In the genomic region with DNA sequence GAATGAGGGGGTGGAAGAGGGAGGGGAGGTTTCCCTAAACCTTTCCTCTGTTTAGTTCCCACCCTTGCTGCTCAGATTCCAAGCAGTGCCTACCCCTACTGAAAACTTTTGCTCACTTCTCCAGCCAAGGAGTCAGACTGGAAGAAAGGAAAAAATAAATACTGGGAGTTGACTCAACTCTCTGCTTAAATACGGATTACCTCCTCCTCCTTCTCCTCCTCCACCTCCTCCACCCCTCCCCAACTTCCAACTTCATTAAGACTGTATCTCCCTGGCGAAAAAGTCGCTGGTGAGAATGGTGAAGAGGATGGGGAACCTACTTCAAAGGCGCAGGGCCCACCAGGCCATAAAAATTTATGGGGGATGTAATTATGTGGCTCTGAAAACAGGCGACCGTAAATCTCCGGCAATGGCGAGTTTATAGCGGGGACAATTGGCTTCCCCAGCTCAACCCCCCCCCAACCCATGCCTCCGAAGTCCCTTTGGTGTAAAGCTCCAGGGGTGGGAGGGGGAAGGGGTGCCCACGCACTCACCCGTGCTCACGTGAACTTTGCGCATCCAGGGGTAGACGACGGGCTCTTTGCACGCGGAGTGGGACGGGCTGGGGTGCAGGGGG, we compare ENCODE assay signal across 8 cellular contexts. TPM values are rescaled to one million over a fixed set of nuclear protein-coding genes. Genes with fewer than 3 reads are reported as not detected.
DNase-seq lines count a peak whose midpoint lies in the region; ATAC-seq, FAIRE-seq and TF ChIP-seq lines count a peak whose summit lies in the region.

No MANE protein-coding gene starts in this region.

- H3K4me1 Mint-ChIP-seq in GM23338: peaks cover 31% of the 10 kb centered on the region

- WGBS in spleen, 5 donors: 2 to 4% (median 3%) methylated on average over 10 to 19 of the region's 19 CpGs
- 3 to 4% methylated on average over 15 to 19 of the region's 19 CpGs for WGBS in pancreas, 2 donors

- no peaks in the 10 kb centered on the region for H3K79me2 ChIP-seq in GM23338 (replicated peaks; ENCODE audit: insufficient read depth)

- H2AFZ ChIP-seq in GM23338: no peak overlapping the region

- intact Hi-C loops in spleen (cut with DNase I; ENCODE audit: low total_unique reads): no loop called here
- intact Hi-C loops in pancreas (cut with DNase I): no loop called here

- H3K27me3 Mint-ChIP-seq in GM23338 (ENCODE audit: insufficient read depth, low read depth, poor library complexity): peaks cover 45% of the 10 kb centered on the region

- H3K9me3 ChIP-seq in SK-N-MC (ENCODE audit: low read depth, low read length) (no peaks in the 10 kb centered on the region), spleen (no peaks in the 10 kb centered on the region), pancreas (no peaks in the 10 kb centered on the region)

- H3K4me3 Mint-ChIP-seq in GM23338: peak overlapping the region; percentile 52

- peaks cover 67% of the 10 kb centered on the region for H3F3A ChIP-seq in GM23338 (replicated peaks; ENCODE audit: low read depth)

- TF ChIP-seq CTCF in GM23338 (conservative IDR thresholded peaks at IDR 0.05; ENCODE audit: low read depth in 2 of 2): no peak
- no peak for TF ChIP-seq CTCF in fibroblast of pulmonary artery (IDR thresholded peaks at IDR 0.05; ENCODE audit: low read length, missing control alignments)
- TF ChIP-seq CTCF in spleen (IDR thresholded peaks at IDR 0.05 in 8 of 11, conservative IDR thresholded peaks at IDR 0.05 in 3 of 11): no peak
- no peak for TF ChIP-seq CTCF in pancreas (IDR thresholded peaks at IDR 0.05)

- H3K9me2 ChIP-seq in GM23338 (ENCODE audit: insufficient read depth): no peaks in the 10 kb centered on the region

- H3K27ac Mint-ChIP-seq in GM23338: no peak overlapping the region

- H3K36me3 ChIP-seq in GM23338 (ENCODE audit: insufficient read depth) (no peaks in the 10 kb centered on the region), SK-N-MC (ENCODE audit: insufficient read depth, low read length) (peaks cover 6% of the 10 kb centered on the region; the same call in 1 of the 2 replicates), spleen (no peaks in the 10 kb centered on the region), pancreas (no peaks in the 10 kb centered on the region)

- peaks cover 61% of the 10 kb centered on the region for H3K4me1 ChIP-seq in GM23338 (ENCODE audit: insufficient read depth)
- peaks cover 7 to 74% (median 51%) of the 10 kb centered on the region in 6 donors for H3K4me1 ChIP-seq in spleen
- peaks cover 0 to 6% (median 4%) of the 10 kb centered on the region in 3 donors for H3K4me1 ChIP-seq in pancreas

- H3K4me3 ChIP-seq in GM23338: peak overlapping the region; percentile 23; the same call in 1 of the 2 replicates
- peak overlapping the region; percentile 94 for H3K4me3 ChIP-seq in SK-N-MC
- H3K4me3 ChIP-seq in fibroblast of pulmonary artery (replicated peaks; ENCODE audit: low read depth, low read length): peak overlapping the region; percentile 54
- peak overlapping the region; percentile 55 to 85 (median 63) for H3K4me3 ChIP-seq in spleen
- peak overlapping the region in 2 of 4 donors; percentile 22 to 42 for H3K4me3 ChIP-seq in pancreas

- FAIRE-seq in pancreas (lab: Jason Lieb, UNC): no peak

- H3K27me3 ChIP-seq in GM23338 (ENCODE audit: insufficient read depth) (peaks cover 100% of the 10 kb centered on the region), spleen (replicated peaks in 1 of 7) (peaks cover 2 to 76% (median 57%) of the 10 kb centered on the region in 7 donors), pancreas (peaks cover 0 to 71% (median 9%) of the 10 kb centered on the region in 4 donors)

- H3K9me3 Mint-ChIP-seq in GM23338: peaks cover 10% of the 10 kb centered on the region

- TF ChIP-seq POLR2A in spleen (IDR thresholded peaks at IDR 0.05): no peak

- H3K36me3 Mint-ChIP-seq in GM23338 (ENCODE audit: low read depth): no peaks in the 10 kb centered on the region

- H3K4me2 ChIP-seq in GM23338: peak overlapping the region; percentile 62

- H3K27ac ChIP-seq in GM23338 (ENCODE audit: low read depth): no peak overlapping the region
- H3K27ac ChIP-seq in SK-N-MC: no peak overlapping the region
- peak overlapping the region in 7 of 8 donors; percentile 79 to 89 (median 83) for H3K27ac ChIP-seq in spleen
- H3K27ac ChIP-seq in pancreas: peak overlapping the region in 2 of 4 donors; percentile 41 to 63

- H3K9ac ChIP-seq in SK-N-MC (ENCODE audit: insufficient read length): peak overlapping the region; percentile 24

- DNase-seq in GM23338 (ENCODE audit: low spot score) (no peak), SK-N-MC (ENCODE audit: low read depth, low spot score) (no peak), fibroblast of pulmonary artery (ENCODE audit: low read depth) (no peak), spleen (no peak), T1000 (lab: John Stamatoyannopoulos, UW) (no peak), NCI-H2029 (lab: John Stamatoyannopoulos, UW) (no peak), pancreas (no peak)

- H4K20me1 ChIP-seq in GM23338 (replicated peaks; ENCODE audit: insufficient read depth): peaks cover 59% of the 10 kb centered on the region

- ATAC-seq in GM23338 (no peak), HG02885 (IDR thresholded peaks at IDR 0.05; ENCODE audit: poor library complexity, unreplicated experiment) (no peak), pancreas (no peak)

RNA-seq across cellular contexts. Expression of a gene that starts 0.7 kb away (rescaled TPM):
- total RNA-seq in GM23338 (2014; rRNA removed; shearing (Covaris generic)): not detected in 2 replicates
- polyA plus RNA-seq in GM23338 (2016; fragmentation: Nextera tagmentation; extraction: Ambion mirVana) (not detected in 2 replicates), spleen (1 to 10 TPM; 2.3 to 2.7 (median 2.4) TPM), pancreas (under 1 TPM; 0.89 to 0.91 TPM)
- total RNA-seq in spleen (1 to 10 TPM; 1.9 to 6.4 (median 3.6) TPM), pancreas (1 to 10 TPM in 1 of 6 donors, under 1 TPM in 5; 0.22 to 2.5 (median 0.57) TPM)

RNA-seq across cellular contexts. Expression of a gene that starts 12.6 kb away (rescaled TPM):
- total RNA-seq in GM23338 (2014; rRNA removed; shearing (Covaris generic)): 0.17 TPM in 1 of 2 replicates, not detected in the other
- polyA plus RNA-seq in GM23338 (2016; fragmentation: Nextera tagmentation; extraction: Ambion mirVana) (not detected in 2 replicates), spleen (1 to 10 TPM; 3.6 to 7.8 (median 6.5) TPM), pancreas (1 to 10 TPM; 3.3 to 5.6 TPM)
- total RNA-seq in spleen (10 to 100 TPM in 4 of 7 donors, 1 to 10 TPM in 3; 6.8 to 23.1 (median 10.4) TPM), pancreas (1 to 10 TPM; 1.1 to 5.6 (median 1.6) TPM)

RNA-seq across cellular contexts. Expression of a gene that starts 16.1 kb away (rescaled TPM):
- total RNA-seq in GM23338 (2014; rRNA removed; shearing (Covaris generic)): not detected in 2 replicates
- not detected in 2 replicates for polyA plus RNA-seq in GM23338 (2016; fragmentation: Nextera tagmentation; extraction: Ambion mirVana)
- total RNA-seq in spleen: 1 to 10 TPM in 3 of 7 donors, under 1 TPM in 4; 0.43 to 2.6 (median 0.67) TPM
- polyA plus RNA-seq in spleen: 1 to 10 TPM in 2 of 3 donors, under 1 TPM in 1; 0.91 to 1.5 (median 1.3) TPM
- total RNA-seq in pancreas: under 1 TPM; 0.19 to 0.90 (median 0.26) TPM
- 1 to 10 TPM in 1 of 2 donors, under 1 TPM in 1; 0.80 to 1.0 TPM for polyA plus RNA-seq in pancreas

RNA-seq across cellular contexts. Expression of a gene that starts 27.3 kb away (rescaled TPM):
- not detected in 2 replicates for total RNA-seq in GM23338 (2014; rRNA removed; shearing (Covaris generic))
- polyA plus RNA-seq in GM23338 (2016; fragmentation: Nextera tagmentation; extraction: Ambion mirVana): not detected in 2 replicates
- 1 to 10 TPM; 1.2 to 4.5 (median 3.3) TPM for total RNA-seq in spleen
- polyA plus RNA-seq in spleen: 1 to 10 TPM; 1.7 to 3.4 (median 2.1) TPM
- 1 to 10 TPM in 1 of 6 donors, under 1 TPM in 5; 0.12 to 1.2 (median 0.42) TPM for total RNA-seq in pancreas
- 1 to 10 TPM; 1.8 TPM for polyA plus RNA-seq in pancreas

RNA-seq across cellular contexts. Expression of a gene that starts 32.5 kb away (rescaled TPM):
- total RNA-seq in GM23338 (2014; rRNA removed; shearing (Covaris generic)): not detected in 2 replicates
- polyA plus RNA-seq in GM23338 (2016; fragmentation: Nextera tagmentation; extraction: Ambion mirVana) (0.37 TPM in 1 of 2 replicates, not detected in the other), spleen (1 to 10 TPM; 7.2 to 8.2 (median 8.0) TPM), pancreas (1 to 10 TPM; 2.2 to 4.6 TPM)
- total RNA-seq in spleen (10 to 100 TPM in 4 of 7 donors, 1 to 10 TPM in 3; 5.9 to 21.9 (median 10.2) TPM), pancreas (1 to 10 TPM in 3 of 6 donors, under 1 TPM in 3; 0.39 to 5.1 (median 1.3) TPM)

Comparison
In these comparisons a context has a peak if more than half of its experiments do, and no peak if none do; other contexts are left out.
1. H3K27ac ChIP-seq: peak in spleen (7 of 8); none in GM23338 (single experiment) and SK-N-MC (single experiment).